In genomic region chr11:65858354-65859133, GRCh38 we compare ENCODE assay signal across 8 cellular contexts. TPM values are rescaled to one million over a fixed set of nuclear protein-coding genes. Genes with fewer than 3 reads are reported as not detected.
DNase-seq lines count a peak whose midpoint lies in the region; ATAC-seq and TF ChIP-seq lines count a peak whose summit lies in the region.

No MANE protein-coding gene starts in this region.

- TF ChIP-seq POLR2A in gastrocnemius medialis (IDR thresholded peaks at IDR 0.05), result peak in 1 of 2 donors; percentile 80

- H3K27ac Mint-ChIP-seq in activated CD8-positive, alpha-beta memory T cell treated with anti-CD3 and anti-CD28 coated beads, Interleukin-2, amount 10 ng/mL, durations not matched to agents 7 days and 5 days, result peak overlapping the region; percentile 99

- no peak for ATAC-seq in activated CD8-positive, alpha-beta memory T cell treated with anti-CD3 and anti-CD28 coated beads, Interleukin-2, amount 10 ng/mL, durations not matched to agents 7 days and 5 days
- ATAC-seq in gastrocnemius medialis, result peak; percentile 49 to 50

- H3K9me3 ChIP-seq in SJSA1 (replicated peaks) (peaks cover 3% of the 10 kb centered on the region), gastrocnemius medialis (no peaks in the 10 kb centered on the region)

- H3K27me3 Mint-ChIP-seq in activated CD8-positive, alpha-beta memory T cell treated with anti-CD3 and anti-CD28 coated beads, Interleukin-2, amount 10 ng/mL, durations not matched to agents 7 days and 5 days, result no peaks in the 10 kb centered on the region

- H3K4me3 ChIP-seq in SJSA1, result peak overlapping the region; percentile 93
- peak overlapping the region; percentile 88 to 98 (median 91) for H3K4me3 ChIP-seq in gastrocnemius medialis

- H3K9me3 Mint-ChIP-seq in activated CD8-positive, alpha-beta memory T cell treated with anti-CD3 and anti-CD28 coated beads, Interleukin-2, amount 10 ng/mL, durations not matched to agents 7 days and 5 days (ENCODE audit: low read depth), result no peaks in the 10 kb centered on the region

- in situ Hi-C loops in gastrocnemius medialis (cut with MboI; ENCODE audit: low sequenced_read_pairs in 4 of 4), result no loop called here

- intact Hi-C loops in gastrocnemius medialis (cut with DNase I; ENCODE audit: low total_unique reads), result loop anchor here (1.0 to 5.0 kb wide), 7 partner anchors 30 to 624 kb away; partner anchors contain the start of genes AP5B1, DPP3, FIBP and KAT5

- CTCF ChIA-PET in activated CD8-positive, alpha-beta memory T cell treated with anti-CD3 and anti-CD28 coated beads, Interleukin-2, amount 10 ng/mL, durations not matched to agents 7 days and 5 days (lab: Charles Lee), result interaction anchor here (0.8 to 27.4 kb wide), 10 partner anchors 10 to 286 kb away, joined by 3 to 710 read pairs (median 14); partner anchors contain the start of genes AP5B1, CCDC85B, CTSW and EFEMP2

- no peaks in the 10 kb centered on the region for H3K27me3 ChIP-seq in SJSA1 (replicated peaks)
- H3K27me3 ChIP-seq in gastrocnemius medialis, result no peaks in the 10 kb centered on the region

- H3K4me3 Mint-ChIP-seq in activated CD8-positive, alpha-beta memory T cell treated with anti-CD3 and anti-CD28 coated beads, Interleukin-2, amount 10 ng/mL, durations not matched to agents 7 days and 5 days, result peak overlapping the region; percentile 91

- H3K27ac ChIP-seq in SJSA1 (peak overlapping the region; percentile 30), gastrocnemius medialis (peak overlapping the region; percentile 95 to 99 (median 96))

- no peak for DNase-seq in activated CD8-positive, alpha-beta memory T cell treated with anti-CD3 and anti-CD28 coated beads, Interleukin-2, amount 10 ng/mL, durations not matched to agents 7 days and 5 days
- no peak for DNase-seq in activated CD8-positive, alpha-beta memory T cell treated with anti-CD3 and anti-CD28 coated beads, Interleukin-2, amount 50 U/mL, for 4 hours
- DNase-seq in SJSA1 (ENCODE audit: low read depth in 1 of 2, low spot score in 2 of 2) (no peak), fibroblast of gingiva (ENCODE audit: low read depth) (peak; percentile 0), gastrocnemius medialis (no peak), UCSD-AML1 (lab: John Stamatoyannopoulos, UW; ENCODE audit: unreplicated experiment) (no peak), mucosa of gallbladder (ENCODE audit: low spot score) (no peak), globus pallidus (ENCODE audit: low spot score) (no peak)

- H3K36me3 ChIP-seq in SJSA1 (peaks cover 76% of the 10 kb centered on the region), gastrocnemius medialis (peaks cover 0 to 46% of the 10 kb centered on the region in 2 donors)

- TF ChIP-seq CTCF in gastrocnemius medialis (IDR thresholded peaks at IDR 0.05 in 4 of 5, conservative IDR thresholded peaks at IDR 0.05 in 1 of 5), result no peak

- peaks cover 50% of the 10 kb centered on the region for H3K4me1 Mint-ChIP-seq in activated CD8-positive, alpha-beta memory T cell treated with anti-CD3 and anti-CD28 coated beads, Interleukin-2, amount 10 ng/mL, durations not matched to agents 7 days and 5 days

- H3K4me1 ChIP-seq in SJSA1 (replicated peaks) (peaks cover 33% of the 10 kb centered on the region), gastrocnemius medialis (peaks cover 32 to 37% of the 10 kb centered on the region in 2 donors)

- peaks cover 52% of the 10 kb centered on the region for H3K36me3 Mint-ChIP-seq in activated CD8-positive, alpha-beta memory T cell treated with anti-CD3 and anti-CD28 coated beads, Interleukin-2, amount 10 ng/mL, durations not matched to agents 7 days and 5 days

RNA-seq across cellular contexts. Expression of gene CFL1, which starts 0.6 kb away (rescaled TPM):
- 1,000 to 10,000 TPM; 1,745 to 1,753 TPM for total RNA-seq in activated CD8-positive, alpha-beta memory T cell treated with anti-CD3 and anti-CD28 coated beads, Interleukin-2, amount 10 ng/mL, durations not matched to agents 7 days and 5 days
- 4,273 and 4,722 TPM in 2 replicates for total RNA-seq in SJSA1 (2014; rRNA removed; shearing (Covaris generic))
- 100 to 1,000 TPM; 153 to 371 (median 251) TPM for total RNA-seq in gastrocnemius medialis
- total RNA-seq in mucosa of gallbladder, result 692 TPM

RNA-seq across cellular contexts. Expression of gene MUS81, which starts 1.7 kb away (rescaled TPM):
- total RNA-seq in activated CD8-positive, alpha-beta memory T cell treated with anti-CD3 and anti-CD28 coated beads, Interleukin-2, amount 10 ng/mL, durations not matched to agents 7 days and 5 days, result 100 to 1,000 TPM; 106 to 125 TPM
- 121 and 130 TPM in 2 replicates for total RNA-seq in SJSA1 (2014; rRNA removed; shearing (Covaris generic))
- total RNA-seq in gastrocnemius medialis, result 10 to 100 TPM; 26.4 to 44.9 (median 34.8) TPM
- total RNA-seq in mucosa of gallbladder, result 63.1 TPM

RNA-seq across cellular contexts. Expression of gene EFEMP2, which starts 14.1 kb away (rescaled TPM):
- 10 to 100 TPM in 1 of 2 experiments, 1 to 10 TPM in 1; 7.1 to 13.4 TPM for total RNA-seq in activated CD8-positive, alpha-beta memory T cell treated with anti-CD3 and anti-CD28 coated beads, Interleukin-2, amount 10 ng/mL, durations not matched to agents 7 days and 5 days
- 120 and 194 TPM in 2 replicates for total RNA-seq in SJSA1 (2014; rRNA removed; shearing (Covaris generic))
- total RNA-seq in gastrocnemius medialis, result 10 to 100 TPM; 20.6 to 24.1 (median 22.9) TPM
- 86.5 TPM for total RNA-seq in mucosa of gallbladder

RNA-seq across cellular contexts. Expression of gene CTSW, which starts 21.1 kb away (rescaled TPM):
- total RNA-seq in activated CD8-positive, alpha-beta memory T cell treated with anti-CD3 and anti-CD28 coated beads, Interleukin-2, amount 10 ng/mL, durations not matched to agents 7 days and 5 days, result 100 to 1,000 TPM; 268 to 339 TPM
- 1.9 TPM in 1 of 2 replicates, not detected in the other for total RNA-seq in SJSA1 (2014; rRNA removed; shearing (Covaris generic))
- under 1 TPM in 3 of 4 donors, not detected in 1; 0.20 to 0.49 (median 0.32) TPM for total RNA-seq in gastrocnemius medialis
- total RNA-seq in mucosa of gallbladder, result 2.7 TPM

RNA-seq across cellular contexts. Expression of gene SNX32, which starts 24.8 kb away (rescaled TPM):
- 1 to 10 TPM; 1.7 to 2.4 TPM for total RNA-seq in activated CD8-positive, alpha-beta memory T cell treated with anti-CD3 and anti-CD28 coated beads, Interleukin-2, amount 10 ng/mL, durations not matched to agents 7 days and 5 days
- total RNA-seq in SJSA1 (2014; rRNA removed; shearing (Covaris generic)), result 0.16 TPM in 1 of 2 replicates, not detected in the other
- total RNA-seq in gastrocnemius medialis (under 1 TPM in 1 of 4 donors, not detected in 3; 0.11 TPM), mucosa of gallbladder (1.4 TPM)
